In the genomic region with DNA sequence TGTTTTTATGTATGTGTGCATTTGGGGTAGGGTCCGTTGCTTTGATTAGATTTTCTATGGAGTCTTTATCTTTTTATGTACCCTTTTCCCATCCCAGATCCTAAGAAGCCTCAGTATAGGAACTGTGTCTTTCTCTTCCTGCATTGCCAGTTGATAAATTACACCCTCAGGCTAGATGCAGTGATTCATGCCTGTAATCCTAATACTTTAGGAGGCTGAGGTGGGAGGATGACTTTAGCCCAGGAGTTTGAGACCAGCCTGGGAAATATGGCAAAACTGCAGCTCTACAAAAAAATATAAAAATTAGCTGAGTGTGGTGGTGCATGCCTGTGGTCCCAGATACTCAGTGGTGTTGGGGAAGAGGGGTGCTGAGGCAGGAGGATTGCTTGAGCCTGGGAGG, we compare ENCODE assay signal across 24 cellular contexts.
"Had no signal": no experiment of that assay in that cellular context is flagged by ENCODE, and none has a peak within 500 bp of the region (broad histone marks: within the 10 kb centered on the region; RNA-seq: fewer than 3 reads in every experiment).

No MANE protein-coding gene starts in this region.

- H3K27me3 ChIP-seq: sigmoid colon, testis, upper lobe of left lung had no signal

- H3K9me3 Mint-ChIP-seq: activated naive CD4-positive, alpha-beta T cell treated with anti-CD3 and anti-CD28 coated beads, Interleukin-2, amount 50 U/mL, for 24 hours; activated T-helper 1 cell treated with anti-CD3 and anti-CD28 coated beads, Interleukin-12 subunit alpha, Interleukin-12 subunit beta, Interleukin-2, Interleukin-4 antibody, amounts not matched to agents 30 ng/mL and 10 ng/mL and 1 ng/mL, durations not matched to agents 14 hours and 24 hours and 36 hours had no signal

- H3K4me3 ChIP-seq: mucosa of descending colon, sigmoid colon, smooth muscle cell, testis, upper lobe of left lung had no signal

- H3K27me3 Mint-ChIP-seq: activated naive CD4-positive, alpha-beta T cell treated with anti-CD3 and anti-CD28 coated beads, Interleukin-2, amount 50 U/mL, for 24 hours; brain; stimulated activated naive B cell treated with anti-CD40 and anti-IgM and Interleukin-4, amounts not matched to agents 10 μg/mL and 1 μg/mL and 100 μg/mL, for 72 hours had no signal

- H3K4me1 ChIP-seq: sigmoid colon, testis had no signal

- H3K27ac ChIP-seq: sigmoid colon, testis, upper lobe of left lung, VCaP had no signal

- H3K4me1 Mint-ChIP-seq: brain, endodermal cell, neural crest cell had no signal

- H3K27ac Mint-ChIP-seq: activated CD8-positive, alpha-beta T cell treated with anti-CD3 and anti-CD28 coated beads, Interleukin-2, amount 10 ng/mL, durations not matched to agents 7 days and 5 days; activated naive CD4-positive, alpha-beta T cell treated with anti-CD3 and anti-CD28 coated beads, Interleukin-2, amount 50 U/mL, for 24 hours; activated T-helper 1 cell treated with anti-CD3 and anti-CD28 coated beads, Interleukin-12 subunit alpha, Interleukin-12 subunit beta, Interleukin-2, Interleukin-4 antibody, amounts not matched to agents 30 ng/mL and 10 ng/mL and 1 ng/mL, durations not matched to agents 14 hours and 24 hours and 36 hours; brain; endodermal cell; stimulated activated naive B cell treated with anti-CD40 and anti-IgM and Interleukin-4, amounts not matched to agents 10 μg/mL and 1 μg/mL and 100 μg/mL, for 72 hours had no signal

- ATAC-seq: activated CD4-positive, CD25-positive, alpha-beta regulatory T cell treated with anti-CD3 and anti-CD28 coated beads, Interleukin-2, amount 50 U/mL, for 24 hours; activated CD8-positive, alpha-beta T cell treated with anti-CD3 and anti-CD28 coated beads, Interleukin-2, amount 10 ng/mL, durations not matched to agents 7 days and 5 days; left colon; mucosa of descending colon; stimulated activated naive B cell treated with anti-CD40 and anti-IgM and Interleukin-4, amounts not matched to agents 10 μg/mL and 1 μg/mL and 100 μg/mL, for 72 hours had no signal

- H3K9me3 ChIP-seq: mucosa of descending colon, sigmoid colon, testis, upper lobe of left lung had no signal

- DNase-seq: activated CD4-positive, alpha-beta T cell treated with anti-CD3 and anti-CD28 coated beads, Interleukin-2, amount 50 U/mL, for 1 hour; activated CD8-positive, alpha-beta T cell treated with anti-CD3 and anti-CD28 coated beads, Interleukin-2, amount 10 ng/mL, durations not matched to agents 7 days and 5 days; activated gamma-delta T cell treated with Interleukin-2 at 50 U/mL for 16 hours; aorta; cerebellar nuclear complex; cortex of kidney; endodermal cell; left colon; mesendoderm; mucosa of descending colon; posterior cingulate gyrus; sigmoid colon; stimulated activated CD4-positive, alpha-beta T cell treated with anti-CD3 and anti-CD28 coated beads, Interleukin-15, amount 100 ng/mL, for 24 hours; stimulated activated CD8-positive, alpha-beta memory T cell treated with anti-CD3 and anti-CD28 coated beads, Interleukin-4, amount 100 ng/mL, for 48 hours; stimulated activated naive B cell treated with anti-CD40 and anti-IgM and Interleukin-4, amounts not matched to agents 10 μg/mL and 1 μg/mL and 100 μg/mL, for 72 hours; testis; upper lobe of left lung had no signal

- H3K4me3 Mint-ChIP-seq: activated CD8-positive, alpha-beta T cell treated with anti-CD3 and anti-CD28 coated beads, Interleukin-2, amount 10 ng/mL, durations not matched to agents 7 days and 5 days; activated naive CD4-positive, alpha-beta T cell treated with anti-CD3 and anti-CD28 coated beads, Interleukin-2, amount 50 U/mL, for 24 hours; activated T-helper 1 cell treated with anti-CD3 and anti-CD28 coated beads, Interleukin-12 subunit alpha, Interleukin-12 subunit beta, Interleukin-2, Interleukin-4 antibody, amounts not matched to agents 30 ng/mL and 10 ng/mL and 1 ng/mL, durations not matched to agents 14 hours and 24 hours and 36 hours; brain; endodermal cell; neural crest cell; stimulated activated naive B cell treated with anti-CD40 and anti-IgM and Interleukin-4, amounts not matched to agents 10 μg/mL and 1 μg/mL and 100 μg/mL, for 72 hours had no signal

- H3K4me2 ChIP-seq: smooth muscle cell had no signal

- H3K36me3 ChIP-seq: upper lobe of left lung had no signal
